ENCODE assay signal across 7 cellular contexts in genomic region chr15:93333126-93333525, GRCh38.
A peak's percentile ranks its signal among the peaks of the same experiment; 100 is the strongest.
DNase-seq lines count a peak whose midpoint lies in the region; ATAC-seq and TF ChIP-seq lines count a peak whose summit lies in the region.
"Not testable (repeated sequence)": the region's sequence is repeated elsewhere in the genome, so short reads cannot be mapped to it uniquely, and the experiment has no call there.

No MANE protein-coding gene starts in this region.

- peak; percentile 11 for ATAC-seq in GM23338

- H3K9me3 ChIP-seq in HUES6 (ENCODE audit: control insufficient read depth, insufficient read depth, low read depth, low read length); NT2/D1 (ENCODE audit: insufficient read depth, low read length); endodermal cell (ENCODE audit: control insufficient read depth, low read length); iPS-15b (ENCODE audit: control insufficient read depth, insufficient read depth, low read length); neural progenitor cell (ENCODE audit: low read depth): not testable (repeated sequence)

- H3K27ac Mint-ChIP-seq in GM23338, neural progenitor cell: not testable (repeated sequence)
- H3K27ac Mint-ChIP-seq in endodermal cell, result peak overlapping the region; percentile 93

- H3K27me3 ChIP-seq in GM23338 (ENCODE audit: insufficient read depth) (peaks cover 64% of the 10 kb centered on the region), HUES6 (ENCODE audit: control insufficient read depth, insufficient read depth, low read length) (peaks cover 76% of the 10 kb centered on the region), NT2/D1 (ENCODE audit: insufficient read depth, insufficient read length) (peaks cover 82% of the 10 kb centered on the region), iPS-15b (ENCODE audit: control insufficient read depth, insufficient read depth, low read length) (peaks cover 60% of the 10 kb centered on the region)
- not testable (repeated sequence) for H3K27me3 ChIP-seq in endodermal cell (ENCODE audit: control insufficient read depth, insufficient read depth, low read length, poor library complexity, severe bottlenecking); neural progenitor cell

- H3K9me2 ChIP-seq in GM23338 (ENCODE audit: insufficient read depth), result not testable (repeated sequence)

- H3K4me3 Mint-ChIP-seq in GM23338 (peak overlapping the region; percentile 71), endodermal cell (peak overlapping the region; percentile 60)
- not testable (repeated sequence) for H3K4me3 Mint-ChIP-seq in neural progenitor cell

- H3K27me3 Mint-ChIP-seq in GM23338 (ENCODE audit: insufficient read depth, low read depth, poor library complexity) (peaks cover 48% of the 10 kb centered on the region), endodermal cell (ENCODE audit: insufficient read depth) (peaks cover 30% of the 10 kb centered on the region)
- H3K27me3 Mint-ChIP-seq in neural progenitor cell (ENCODE audit: insufficient read depth, low read depth), result not testable (repeated sequence)

- H3K4me3 ChIP-seq in GM23338 (peak overlapping the region; percentile 44), HUES6 (ENCODE audit: low read depth, low read length) (peak overlapping the region; percentile 39; the same call in 1 of the 2 replicates), NT2/D1 (ENCODE audit: insufficient read length, low read depth) (peak overlapping the region; percentile 18), endodermal cell (ENCODE audit: low read length) (peak overlapping the region; percentile 29), iPS-15b (ENCODE audit: low read depth, low read length) (peak overlapping the region; percentile 30)
- not testable (repeated sequence) for H3K4me3 ChIP-seq in neural progenitor cell

- H3K9me3 Mint-ChIP-seq in GM23338, endodermal cell: not testable (repeated sequence)
- peaks cover 22% of the 10 kb centered on the region for H3K9me3 Mint-ChIP-seq in neural progenitor cell

- not testable (repeated sequence) for H3K27ac ChIP-seq in GM23338 (ENCODE audit: low read depth); HUES6 (ENCODE audit: low read depth, low read length); endodermal cell (ENCODE audit: low read depth, low read length); neural progenitor cell

- WGBS in endodermal cell (ENCODE audit: insufficient coverage in 1 of 2, insufficient read length in 1 of 2), 2 experiments, result 45% methylated on average over 11 of the region's 16 CpGs; no CpG with 5 or more reads in 1 of the 2 experiments

- H3K36me3 ChIP-seq in GM23338 (ENCODE audit: insufficient read depth); HUES6 (ENCODE audit: control insufficient read depth, insufficient read depth, low read length); NT2/D1 (ENCODE audit: insufficient read depth, insufficient read length, low read length); endodermal cell (ENCODE audit: control insufficient read depth, insufficient read depth, low read length); iPS-15b (ENCODE audit: control insufficient read depth, insufficient read depth, low read length); neural progenitor cell: not testable (repeated sequence)

- DNase-seq in GM23338 (ENCODE audit: low spot score); NT2/D1 (ENCODE audit: low read depth, low spot score); endodermal cell; neural progenitor cell (ENCODE audit: low spot score): not testable (repeated sequence)
- peak; percentile 35 for DNase-seq in mesenteric fat pad (ENCODE audit: low spot score)

- H2AFZ ChIP-seq in GM23338; neural progenitor cell (replicated peaks): not testable (repeated sequence)

- H4K20me1 ChIP-seq in GM23338 (replicated peaks; ENCODE audit: insufficient read depth); neural progenitor cell (ENCODE audit: low read depth): not testable (repeated sequence)

- H3K4me1 ChIP-seq in GM23338 (ENCODE audit: insufficient read depth), result peaks cover 35% of the 10 kb centered on the region
- peaks cover 30% of the 10 kb centered on the region for H3K4me1 ChIP-seq in HUES6 (ENCODE audit: control insufficient read depth, insufficient read depth, low read length)
- H3K4me1 ChIP-seq in NT2/D1 (ENCODE audit: insufficient read depth, insufficient read length); endodermal cell (ENCODE audit: control insufficient read depth, insufficient read depth, low read length): not testable (repeated sequence)
- H3K4me1 ChIP-seq in iPS-15b (ENCODE audit: control insufficient read depth, insufficient read depth, low read length), result peaks cover 27% of the 10 kb centered on the region
- peaks cover 40% of the 10 kb centered on the region for H3K4me1 ChIP-seq in neural progenitor cell

- H3F3A ChIP-seq in GM23338 (replicated peaks; ENCODE audit: low read depth), result not testable (repeated sequence)
- H3F3A ChIP-seq in neural progenitor cell (ENCODE audit: low read depth), result peaks cover 43% of the 10 kb centered on the region

- H3K4me1 Mint-ChIP-seq in GM23338 (peaks cover 58% of the 10 kb centered on the region), endodermal cell (peaks cover 42% of the 10 kb centered on the region), neural progenitor cell (peaks cover 29% of the 10 kb centered on the region)

- not testable (repeated sequence) for H3K9ac ChIP-seq in HUES6 (ENCODE audit: low read length); NT2/D1 (ENCODE audit: insufficient read length, low read depth); endodermal cell (ENCODE audit: extremely low read depth, low read length, poor library complexity, severe bottlenecking); iPS-15b (ENCODE audit: low read depth, low read length); neural progenitor cell

- H3K36me3 Mint-ChIP-seq in GM23338 (ENCODE audit: low read depth); endodermal cell (ENCODE audit: low read depth): not testable (repeated sequence)
- peaks cover 51% of the 10 kb centered on the region for H3K36me3 Mint-ChIP-seq in neural progenitor cell

- H3K4me2 ChIP-seq in GM23338, result peak overlapping the region; percentile 74
- H3K4me2 ChIP-seq in neural progenitor cell, result peak overlapping the region; percentile 38

- not testable (repeated sequence) for TF ChIP-seq CTCF in GM23338 (conservative IDR thresholded peaks at IDR 0.05; ENCODE audit: low read depth in 2 of 2); endodermal cell (conservative IDR thresholded peaks at IDR 0.05); neural progenitor cell (IDR thresholded peaks at IDR 0.05)

- not testable (repeated sequence) for H3K79me2 ChIP-seq in GM23338 (replicated peaks; ENCODE audit: insufficient read depth); neural progenitor cell (ENCODE audit: low read depth)
